35 cellular contexts compared by ENCODE assay signal in the genomic region with DNA sequence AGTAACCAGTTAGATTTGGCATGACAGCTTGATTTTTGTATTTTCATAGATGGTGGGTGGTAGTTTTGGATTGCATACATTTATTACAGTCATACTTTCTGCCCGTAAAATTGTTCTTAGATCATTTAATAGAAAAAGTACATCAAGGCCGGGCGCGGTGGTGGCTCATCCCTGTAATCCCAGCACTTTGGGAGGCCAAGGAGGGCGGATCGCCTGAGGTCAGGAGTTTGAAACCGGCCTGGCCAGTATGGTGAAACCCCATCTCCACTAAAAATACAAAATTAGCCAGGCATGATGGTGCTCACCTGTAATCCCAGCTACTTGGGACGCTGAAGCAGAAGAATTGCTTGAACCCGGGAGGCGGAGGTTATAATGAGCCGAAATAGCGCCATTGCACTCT. TPM values are rescaled to one million over a fixed set of nuclear protein-coding genes. Genes with fewer than 3 reads are reported as not detected.
"Had no signal": no experiment of that assay in that cellular context is flagged by ENCODE, and none has a peak within 500 bp of the region (broad histone marks: within the 10 kb centered on the region; RNA-seq: fewer than 3 reads in every experiment).

No MANE protein-coding gene starts in this region.

- H3K27ac ChIP-seq: adrenal gland, body of pancreas, brain microvascular endothelial cell, breast epithelium, VCaP had no signal

- H3K36me3 ChIP-seq: adrenal gland, brain microvascular endothelial cell, breast epithelium had no signal

- H3K4me3 ChIP-seq: adrenal gland, body of pancreas, breast epithelium had no signal

- ATAC-seq: activated CD8-positive, alpha-beta memory T cell treated with anti-CD3 and anti-CD28 coated beads, Interleukin-2, amount 10 ng/mL, durations not matched to agents 7 days and 5 days; activated CD8-positive, alpha-beta T cell treated with anti-CD3 and anti-CD28 coated beads, Interleukin-2, amount 10 ng/mL, durations not matched to agents 7 days and 5 days; activated naive CD4-positive, alpha-beta T cell treated with anti-CD3 and anti-CD28 coated beads, Interleukin-2, amount 50 U/mL, for 72 hours; body of pancreas had no signal

- H3K27me3 ChIP-seq: adrenal gland, body of pancreas, brain microvascular endothelial cell, breast epithelium had no signal

- DNase-seq: activated B cell treated with CpG ODN at 0.5 μM for 24 hours; activated CD4-positive, alpha-beta memory T cell treated with anti-CD3 and anti-CD28 coated beads for 36 hours; activated CD4-positive, alpha-beta T cell treated with anti-CD3 and anti-CD28 coated beads for 4 hours; activated CD4-positive, alpha-beta T cell treated with anti-CD3 and anti-CD28 coated beads, Interleukin-2, amount 10 ng/mL, durations not matched to agents 24 days and 14 days; activated CD4-positive, alpha-beta T cell treated with anti-CD3 and anti-CD28 coated beads, Interleukin-2, amount 50 U/mL, for 1 hour; activated CD4-positive, alpha-beta T cell treated with anti-CD3 and anti-CD28 coated beads, Interleukin-2, amount 50 U/mL, for 4 hours; activated CD4-positive, CD25-positive, alpha-beta regulatory T cell treated with anti-CD3 and anti-CD28 coated beads, Interleukin-2, amount 50 U/mL, for 72 hours; activated CD8-positive, alpha-beta memory T cell treated with anti-CD3 and anti-CD28 coated beads for 24 hours; activated CD8-positive, alpha-beta memory T cell treated with anti-CD3 and anti-CD28 coated beads, Interleukin-2, amount 10 ng/mL, durations not matched to agents 7 days and 5 days; activated CD8-positive, alpha-beta memory T cell treated with anti-CD3 and anti-CD28 coated beads, Interleukin-2, amount 50 U/mL, for 48 hours; activated CD8-positive, alpha-beta T cell treated with anti-CD3 and anti-CD28 coated beads, Interleukin-2, amount 10 ng/mL, durations not matched to agents 7 days and 5 days; activated effector memory CD4-positive, alpha-beta T cell treated with Interleukin-2 at 50 U/mL for 16 hours; activated gamma-delta T cell; activated naive CD4-positive, alpha-beta T cell treated with anti-CD3 and anti-CD28 coated beads, Interleukin-2, amount 50 U/mL, for 16 hours; activated naive CD4-positive, alpha-beta T cell treated with Interleukin-2 at 50 U/mL for 16 hours; activated naive CD8-positive, alpha-beta T cell treated with anti-CD3 and anti-CD28 coated beads for 36 hours; activated T-cell treated with anti-CD3 and anti-CD28 coated beads, Interleukin-2, amount 50 U/mL, for 24 hours; activated T-cell treated with anti-CD3 and anti-CD28 coated beads, Interleukin-2, amount 50 U/mL, for 48 hours; adrenal gland; amniotic stem cell; aorta; body of pancreas; brain microvascular endothelial cell; central memory CD4-positive, alpha-beta T cell; T-helper 1 cell; T-helper 2 cell; T-helper 9 cell had no signal

- H3K27me3 Mint-ChIP-seq: activated B cell treated with CpG ODN at 0.5 μM for 24 hours; activated CD4-positive, alpha-beta memory T cell treated with anti-CD3 and anti-CD28 coated beads for 36 hours; activated CD4-positive, alpha-beta T cell treated with anti-CD3 and anti-CD28 coated beads, Interleukin-2, amount 10 ng/mL, durations not matched to agents 24 days and 14 days; activated CD8-positive, alpha-beta memory T cell treated with anti-CD3 and anti-CD28 coated beads, Interleukin-2, amount 10 ng/mL, durations not matched to agents 7 days and 5 days; activated naive CD8-positive, alpha-beta T cell treated with anti-CD3 and anti-CD28 coated beads for 36 hours; activated T-cell treated with anti-CD3 and anti-CD28 coated beads, Interleukin-2, amount 50 U/mL, for 24 hours had no signal

- H3K9me3 ChIP-seq: adrenal gland, body of pancreas, breast epithelium had no signal

- H3K4me1 ChIP-seq: breast epithelium had no signal

- H3K9me3 Mint-ChIP-seq: activated B cell treated with CpG ODN at 0.5 μM for 24 hours; activated CD4-positive, alpha-beta memory T cell treated with anti-CD3 and anti-CD28 coated beads for 36 hours; activated CD4-positive, alpha-beta T cell treated with anti-CD3 and anti-CD28 coated beads, Interleukin-2, amount 10 ng/mL, durations not matched to agents 24 days and 14 days; activated naive CD8-positive, alpha-beta T cell treated with anti-CD3 and anti-CD28 coated beads for 36 hours; activated T-cell treated with anti-CD3 and anti-CD28 coated beads, Interleukin-2, amount 50 U/mL, for 24 hours; activated T-helper 2 cell treated with anti-CD3 and anti-CD28 coated beads, Interferon-gamma antibody, Interleukin-2, Interleukin-4, amounts not matched to agents 10 μg/mL and 5 μg/mL and 100 μg/mL, durations not matched to agents 14 hours and 24 hours and 36 hours; T-helper 1 cell treated with Interleukin-12 subunit alpha and Interleukin-12 subunit beta and Interleukin-4 antibody, amounts not matched to agents 30 μg/mL and 1 μg/mL, for 36 hours; T-helper 2 cell treated with Interferon-gamma antibody and Interleukin-4, amounts not matched to agents 5 μg/mL and 100 μg/mL, for 36 hours had no signal

- H3K27ac Mint-ChIP-seq: activated B cell treated with CpG ODN at 0.5 μM for 24 hours; activated CD4-positive, alpha-beta memory T cell treated with anti-CD3 and anti-CD28 coated beads for 36 hours; activated CD4-positive, alpha-beta T cell treated with anti-CD3 and anti-CD28 coated beads, Interleukin-2, amount 10 ng/mL, durations not matched to agents 24 days and 14 days; activated CD8-positive, alpha-beta memory T cell treated with anti-CD3 and anti-CD28 coated beads, Interleukin-2, amount 10 ng/mL, durations not matched to agents 7 days and 5 days; activated CD8-positive, alpha-beta T cell treated with anti-CD3 and anti-CD28 coated beads, Interleukin-2, amount 10 ng/mL, durations not matched to agents 7 days and 5 days; activated naive CD4-positive, alpha-beta T cell treated with anti-CD3 and anti-CD28 coated beads, Interleukin-2, amount 50 U/mL, for 72 hours; activated naive CD8-positive, alpha-beta T cell treated with anti-CD3 and anti-CD28 coated beads for 36 hours; activated T-cell treated with anti-CD3 and anti-CD28 coated beads, Interleukin-2, amount 50 U/mL, for 24 hours; activated T-helper 2 cell treated with anti-CD3 and anti-CD28 coated beads, Interferon-gamma antibody, Interleukin-2, Interleukin-4, amounts not matched to agents 10 μg/mL and 5 μg/mL and 100 μg/mL, durations not matched to agents 14 hours and 24 hours and 36 hours; T-helper 1 cell treated with Interleukin-12 subunit alpha and Interleukin-12 subunit beta and Interleukin-4 antibody, amounts not matched to agents 30 μg/mL and 1 μg/mL, for 36 hours; T-helper 2 cell treated with Interferon-gamma antibody and Interleukin-4, amounts not matched to agents 5 μg/mL and 100 μg/mL, for 36 hours had no signal

- H3K4me3 Mint-ChIP-seq: activated B cell treated with CpG ODN at 0.5 μM for 24 hours; activated CD4-positive, alpha-beta memory T cell treated with anti-CD3 and anti-CD28 coated beads for 36 hours; activated CD4-positive, alpha-beta T cell treated with anti-CD3 and anti-CD28 coated beads, Interleukin-2, amount 10 ng/mL, durations not matched to agents 24 days and 14 days; activated CD8-positive, alpha-beta memory T cell treated with anti-CD3 and anti-CD28 coated beads, Interleukin-2, amount 10 ng/mL, durations not matched to agents 7 days and 5 days; activated CD8-positive, alpha-beta T cell treated with anti-CD3 and anti-CD28 coated beads, Interleukin-2, amount 10 ng/mL, durations not matched to agents 7 days and 5 days; activated naive CD8-positive, alpha-beta T cell treated with anti-CD3 and anti-CD28 coated beads for 36 hours; activated T-cell treated with anti-CD3 and anti-CD28 coated beads, Interleukin-2, amount 50 U/mL, for 24 hours; T-helper 1 cell treated with Interleukin-12 subunit alpha and Interleukin-12 subunit beta and Interleukin-4 antibody, amounts not matched to agents 30 μg/mL and 1 μg/mL, for 36 hours; T-helper 2 cell treated with Interferon-gamma antibody and Interleukin-4, amounts not matched to agents 5 μg/mL and 100 μg/mL, for 36 hours had no signal

RNA-seq across cellular contexts. Expression of gene UBE2L5, which starts 55.0 kb away (rescaled TPM):
- total RNA-seq: activated CD4-positive, alpha-beta memory T cell treated with anti-CD3 and anti-CD28 coated beads for 36 hours; activated CD4-positive, alpha-beta T cell treated with anti-CD3 and anti-CD28 coated beads, Interleukin-2, amount 10 ng/mL, durations not matched to agents 24 days and 14 days; activated CD8-positive, alpha-beta memory T cell treated with anti-CD3 and anti-CD28 coated beads, Interleukin-2, amount 10 ng/mL, durations not matched to agents 7 days and 5 days; activated CD8-positive, alpha-beta T cell treated with anti-CD3 and anti-CD28 coated beads, Interleukin-2, amount 10 ng/mL, durations not matched to agents 7 days and 5 days; activated naive CD8-positive, alpha-beta T cell treated with anti-CD3 and anti-CD28 coated beads for 36 hours; activated T-helper 2 cell treated with anti-CD3 and anti-CD28 coated beads, Interferon-gamma antibody, Interleukin-2, Interleukin-4, amounts not matched to agents 10 μg/mL and 5 μg/mL and 100 μg/mL, durations not matched to agents 14 hours and 24 hours and 36 hours; astrocyte; body of pancreas; cardiac septum had no signal
